Comparison of ENCODE assay signal across 10 cellular contexts in the genomic region with DNA sequence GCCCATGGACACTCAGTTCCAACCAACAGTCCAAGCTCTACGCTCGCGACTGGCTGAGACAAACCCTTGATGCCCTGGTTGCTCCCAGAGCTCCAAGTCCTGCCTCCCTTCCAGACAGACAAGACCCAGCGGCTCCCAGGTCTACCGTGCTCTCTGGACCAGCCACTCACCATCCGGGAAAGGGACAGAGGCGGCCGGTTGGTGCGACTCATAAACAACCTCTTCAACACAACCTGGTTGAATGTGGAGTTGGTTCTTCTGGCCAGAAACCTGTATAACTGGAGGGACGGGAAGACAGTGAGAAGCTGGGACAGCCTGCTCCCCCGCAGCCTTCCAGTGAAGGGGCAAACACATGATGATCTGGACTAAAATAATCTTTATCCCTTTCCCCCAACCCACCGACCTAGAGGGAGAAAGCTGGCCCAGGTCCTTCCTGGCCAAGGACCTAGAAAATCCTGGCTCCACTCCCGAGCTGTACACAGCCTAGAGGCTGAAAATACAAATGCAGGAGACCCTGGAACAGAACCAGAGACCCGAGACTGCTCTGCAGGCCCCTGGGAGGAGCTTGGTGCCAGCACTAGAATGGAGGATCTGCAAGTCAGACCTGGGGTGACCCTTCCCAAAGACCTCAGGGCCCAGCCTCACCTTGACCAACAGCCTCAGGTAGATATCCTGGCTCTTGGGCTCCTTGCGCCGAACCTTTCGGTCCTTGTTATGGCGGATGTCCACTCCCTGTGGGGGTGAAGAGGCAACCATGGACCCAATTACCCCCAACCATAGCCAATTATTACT. TPM values are rescaled to one million over a fixed set of nuclear protein-coding genes. Genes with fewer than 3 reads are reported as not detected.
DNase-seq lines count a peak whose midpoint lies in the region; ATAC-seq and TF ChIP-seq lines count a peak whose summit lies in the region.
"Had no signal": no experiment of that assay in that cellular context is flagged by ENCODE, and none has a peak within 500 bp of the region (broad histone marks: within the 10 kb centered on the region; RNA-seq: fewer than 3 reads in every experiment).

No MANE protein-coding gene starts in this region.

- no peak for DNase-seq in activated T-cell treated with anti-CD3 and anti-CD28 coated beads, Interleukin-2, amount 50 U/mL, for 72 hours
- DNase-seq in activated T-cell treated with anti-CD3 and anti-CD28 coated beads for 4 hours (no peak), left lung (no peak), NCI-H2196 (lab: John Stamatoyannopoulos, UW; ENCODE audit: unreplicated experiment) (no peak)
- no peak for DNase-seq in activated naive CD8-positive, alpha-beta T cell treated with anti-CD3 and anti-CD28 coated beads, Interleukin-2, amount 50 U/mL, for 24 hours
- DNase-seq: DMS79, NCI-H446 treated with DMSO at 0.1 percent for 48 hours had no signal

- H3K27me3 ChIP-seq in left lung: no peaks in the 10 kb centered on the region
- no peaks in the 10 kb centered on the region for H3K27me3 ChIP-seq in thymus (ENCODE audit: control insufficient read depth, insufficient read depth)

- no peak for ATAC-seq in activated T-cell treated with anti-CD3 and anti-CD28 coated beads, Interleukin-2, amount 50 U/mL, for 72 hours (replicated peaks in 1 of 2)
- ATAC-seq in activated naive CD8-positive, alpha-beta T cell treated with anti-CD3 and anti-CD28 coated beads, Interleukin-2, amount 50 U/mL, for 24 hours: no peak
- no peak for ATAC-seq in left lung
- no peak for ATAC-seq in HG03045 (IDR thresholded peaks at IDR 0.05; ENCODE audit: unreplicated experiment)
- no peak for ATAC-seq in GM18511 (IDR thresholded peaks at IDR 0.05; ENCODE audit: unreplicated experiment)

- H3K4me3 Mint-ChIP-seq in activated T-cell treated with anti-CD3 and anti-CD28 coated beads, Interleukin-2, amount 50 U/mL, for 72 hours: peak overlapping the region; percentile 100
- peak overlapping the region; percentile 98 for H3K4me3 Mint-ChIP-seq in activated naive CD8-positive, alpha-beta T cell treated with anti-CD3 and anti-CD28 coated beads, Interleukin-2, amount 50 U/mL, for 24 hours

- peaks cover 0 to 40% of the 10 kb centered on the region in 2 donors for H3K36me3 ChIP-seq in left lung
- peaks cover 40% of the 10 kb centered on the region for H3K36me3 ChIP-seq in thymus (ENCODE audit: control insufficient read depth, insufficient read depth)

- H3K27ac ChIP-seq in left lung: peak overlapping the region; percentile 5 to 92
- H3K27ac ChIP-seq in thymus (ENCODE audit: low read depth): peak overlapping the region; percentile 36

- H3K27ac Mint-ChIP-seq in activated T-cell treated with anti-CD3 and anti-CD28 coated beads, Interleukin-2, amount 50 U/mL, for 72 hours: peak overlapping the region; percentile 99
- H3K27ac Mint-ChIP-seq in activated naive CD8-positive, alpha-beta T cell treated with anti-CD3 and anti-CD28 coated beads, Interleukin-2, amount 50 U/mL, for 24 hours: peak overlapping the region; percentile 100

- 92% methylated on average over 18 of the region's 18 CpGs for WGBS in thymus

- H3K9me3 ChIP-seq in left lung (no peaks in the 10 kb centered on the region), thymus (ENCODE audit: control insufficient read depth) (no peaks in the 10 kb centered on the region)

- no peaks in the 10 kb centered on the region for H3K9me3 Mint-ChIP-seq in activated T-cell treated with anti-CD3 and anti-CD28 coated beads, Interleukin-2, amount 50 U/mL, for 72 hours
- no peaks in the 10 kb centered on the region for H3K9me3 Mint-ChIP-seq in activated naive CD8-positive, alpha-beta T cell treated with anti-CD3 and anti-CD28 coated beads, Interleukin-2, amount 50 U/mL, for 24 hours

- H3K4me1 ChIP-seq in left lung: peaks cover 20 to 57% of the 10 kb centered on the region in 2 donors
- peaks cover 11% of the 10 kb centered on the region for H3K4me1 ChIP-seq in thymus (ENCODE audit: control insufficient read depth, insufficient read depth, low read length)

- intact Hi-C loops in left lung (cut with DNase I): no loop called here

- no peaks in the 10 kb centered on the region for H3K27me3 Mint-ChIP-seq in activated T-cell treated with anti-CD3 and anti-CD28 coated beads, Interleukin-2, amount 50 U/mL, for 72 hours (ENCODE audit: low read depth)
- no peaks in the 10 kb centered on the region for H3K27me3 Mint-ChIP-seq in activated naive CD8-positive, alpha-beta T cell treated with anti-CD3 and anti-CD28 coated beads, Interleukin-2, amount 50 U/mL, for 24 hours

- TF ChIP-seq CTCF in left lung (IDR thresholded peaks at IDR 0.05): no peak

- peak overlapping the region; percentile 75 to 87 for H3K4me3 ChIP-seq in left lung
- peak overlapping the region; percentile 87 for H3K4me3 ChIP-seq in thymus (ENCODE audit: low read length)

- peaks cover 51% of the 10 kb centered on the region for H3K4me1 Mint-ChIP-seq in activated T-cell treated with anti-CD3 and anti-CD28 coated beads, Interleukin-2, amount 50 U/mL, for 72 hours (ENCODE audit: low read depth)
- peaks cover 49% of the 10 kb centered on the region for H3K4me1 Mint-ChIP-seq in activated naive CD8-positive, alpha-beta T cell treated with anti-CD3 and anti-CD28 coated beads, Interleukin-2, amount 50 U/mL, for 24 hours

- peaks cover 14 to 35% of the 10 kb centered on the region in 2 donors for H3K36me3 Mint-ChIP-seq in activated T-cell treated with anti-CD3 and anti-CD28 coated beads, Interleukin-2, amount 50 U/mL, for 72 hours (ENCODE audit: insufficient read depth in 2 of 2)
- H3K36me3 Mint-ChIP-seq in activated naive CD8-positive, alpha-beta T cell treated with anti-CD3 and anti-CD28 coated beads, Interleukin-2, amount 50 U/mL, for 24 hours (ENCODE audit: low read depth): peaks cover 61% of the 10 kb centered on the region

RNA-seq across cellular contexts. Expression of gene RPL18, which starts 1.6 kb away (rescaled TPM):
- total RNA-seq in activated T-cell treated with anti-CD3 and anti-CD28 coated beads, Interleukin-2, amount 50 U/mL, for 72 hours: 1,000 to 10,000 TPM; 1,953 to 2,080 TPM
- total RNA-seq in left lung: 1,000 to 10,000 TPM; 1,028 to 1,088 TPM
- polyA plus RNA-seq in thymus: 2,606 TPM

RNA-seq across cellular contexts. Expression of gene SPHK2, which starts 2.0 kb away (rescaled TPM):
- total RNA-seq in activated T-cell treated with anti-CD3 and anti-CD28 coated beads, Interleukin-2, amount 50 U/mL, for 72 hours: 10 to 100 TPM; 26.9 to 27.2 TPM
- total RNA-seq in left lung: 10 to 100 TPM; 21.3 to 27.5 TPM
- polyA plus RNA-seq in thymus: 13.4 TPM

RNA-seq across cellular contexts. Expression of gene FAM83E, which starts 2.5 kb away (rescaled TPM):
- 1 to 10 TPM; 7.5 to 8.5 TPM for total RNA-seq in activated T-cell treated with anti-CD3 and anti-CD28 coated beads, Interleukin-2, amount 50 U/mL, for 72 hours
- total RNA-seq in left lung: 10 to 100 TPM; 15.5 to 50.0 TPM
- 2.2 TPM for polyA plus RNA-seq in thymus

RNA-seq across cellular contexts. Expression of gene SPACA4, which starts 10.8 kb away (rescaled TPM):
- total RNA-seq in activated T-cell treated with anti-CD3 and anti-CD28 coated beads, Interleukin-2, amount 50 U/mL, for 72 hours: not detected
- total RNA-seq in left lung: not detected
- polyA plus RNA-seq in thymus: not detected

RNA-seq across cellular contexts. Expression of gene DBP, which starts 19.8 kb away (rescaled TPM):
- 10 to 100 TPM in 1 of 2 donors, 1 to 10 TPM in 1; 8.2 to 13.4 TPM for total RNA-seq in activated T-cell treated with anti-CD3 and anti-CD28 coated beads, Interleukin-2, amount 50 U/mL, for 72 hours
- total RNA-seq in left lung: 10 to 100 TPM in 1 of 2 donors, 1 to 10 TPM in 1; 8.9 to 10.5 TPM
- polyA plus RNA-seq in thymus: 21.2 TPM
